Comparison of ENCODE assay signal across 8 cellular contexts in the genomic region with DNA sequence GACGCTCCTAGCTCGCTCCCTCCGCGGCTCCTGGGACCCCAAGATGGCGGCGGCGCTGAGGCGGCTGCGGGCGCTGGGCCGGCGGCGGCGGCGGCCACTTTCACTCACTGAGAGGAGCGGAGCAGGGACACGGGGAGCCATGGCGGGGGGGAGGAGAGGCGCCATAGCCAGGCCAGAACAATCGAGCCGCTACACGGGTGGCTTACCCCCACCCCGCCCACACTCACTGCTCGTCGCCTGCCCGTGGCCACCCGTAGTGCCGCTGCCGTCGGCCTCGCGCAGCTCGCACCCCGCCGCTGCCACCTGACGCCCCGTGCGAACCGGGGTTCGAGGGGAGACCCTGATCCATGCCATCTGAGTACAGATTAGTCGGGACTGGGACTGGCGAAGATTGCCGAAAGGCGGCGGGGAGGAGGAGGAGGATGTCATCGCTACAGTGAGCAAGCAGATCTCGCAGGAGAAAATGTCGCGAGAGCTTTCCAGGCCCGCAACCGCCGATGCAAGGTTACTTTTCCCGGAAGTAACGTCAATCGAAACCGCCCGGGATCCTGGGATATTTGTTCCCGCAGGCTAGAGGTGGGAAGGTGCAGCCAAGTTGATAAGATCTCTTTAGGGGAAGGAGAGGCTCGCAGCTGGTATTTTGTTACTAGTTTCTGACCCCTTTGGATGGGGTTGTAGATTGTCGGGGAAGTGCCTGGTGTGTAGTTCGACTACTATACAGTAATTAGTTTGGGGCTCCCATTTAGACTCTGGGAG. TPM values are rescaled to one million over a fixed set of nuclear protein-coding genes. Genes with fewer than 3 reads are reported as not detected.
DNase-seq lines count a peak whose midpoint lies in the region; ATAC-seq and TF ChIP-seq lines count a peak whose summit lies in the region.

A gene with protein sequence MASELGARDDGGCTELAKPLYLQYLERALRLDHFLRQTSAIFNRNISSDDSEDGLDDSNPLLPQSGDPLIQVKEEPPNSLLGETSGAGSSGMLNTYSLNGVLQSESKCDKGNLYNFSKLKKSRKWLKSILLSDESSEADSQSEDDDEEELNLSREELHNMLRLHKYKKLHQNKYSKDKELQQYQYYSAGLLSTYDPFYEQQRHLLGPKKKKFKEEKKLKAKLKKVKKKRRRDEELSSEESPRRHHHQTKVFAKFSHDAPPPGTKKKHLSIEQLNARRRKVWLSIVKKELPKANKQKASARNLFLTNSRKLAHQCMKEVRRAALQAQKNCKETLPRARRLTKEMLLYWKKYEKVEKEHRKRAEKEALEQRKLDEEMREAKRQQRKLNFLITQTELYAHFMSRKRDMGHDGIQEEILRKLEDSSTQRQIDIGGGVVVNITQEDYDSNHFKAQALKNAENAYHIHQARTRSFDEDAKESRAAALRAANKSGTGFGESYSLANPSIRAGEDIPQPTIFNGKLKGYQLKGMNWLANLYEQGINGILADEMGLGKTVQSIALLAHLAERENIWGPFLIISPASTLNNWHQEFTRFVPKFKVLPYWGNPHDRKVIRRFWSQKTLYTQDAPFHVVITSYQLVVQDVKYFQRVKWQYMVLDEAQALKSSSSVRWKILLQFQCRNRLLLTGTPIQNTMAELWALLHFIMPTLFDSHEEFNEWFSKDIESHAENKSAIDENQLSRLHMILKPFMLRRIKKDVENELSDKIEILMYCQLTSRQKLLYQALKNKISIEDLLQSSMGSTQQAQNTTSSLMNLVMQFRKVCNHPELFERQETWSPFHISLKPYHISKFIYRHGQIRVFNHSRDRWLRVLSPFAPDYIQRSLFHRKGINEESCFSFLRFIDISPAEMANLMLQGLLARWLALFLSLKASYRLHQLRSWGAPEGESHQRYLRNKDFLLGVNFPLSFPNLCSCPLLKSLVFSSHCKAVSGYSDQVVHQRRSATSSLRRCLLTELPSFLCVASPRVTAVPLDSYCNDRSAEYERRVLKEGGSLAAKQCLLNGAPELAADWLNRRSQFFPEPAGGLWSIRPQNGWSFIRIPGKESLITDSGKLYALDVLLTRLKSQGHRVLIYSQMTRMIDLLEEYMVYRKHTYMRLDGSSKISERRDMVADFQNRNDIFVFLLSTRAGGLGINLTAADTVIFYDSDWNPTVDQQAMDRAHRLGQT (N-terminal part only) (minus strand): TSS at position 165 of the 756 bp plus-strand sequence. CDS start 19,970 bp downstream, outside the sequence.

- TF ChIP-seq CTCF in choroid plexus epithelial cell (conservative IDR thresholded peaks at IDR 0.05; ENCODE audit: low read depth, low read length): no peak

- POLR2A ChIA-PET in activated CD4-positive, alpha-beta T cell treated with anti-CD3 and anti-CD28 coated beads for 36 hours (lab: Charles Lee): interaction anchor here (0.6 to 1.8 kb wide), 4 partner anchors 115 to 422 kb away, joined by 3 to 5 read pairs (median 4); partner anchors contain the start of genes CHP1, NUSAP1, OIP5 and RAD51

- TF ChIP-seq POLR2A in GM19193 (IDR thresholded peaks at IDR 0.05; ENCODE audit: extremely low read depth, insufficient read depth, insufficient read length): peak; percentile 64

- peak within 1 kb of the TSS; percentile 80 for H3K4me3 Mint-ChIP-seq in activated CD4-positive, alpha-beta T cell treated with anti-CD3 and anti-CD28 coated beads for 36 hours

- peak within 1 kb of the TSS; percentile 98 for H3K27ac Mint-ChIP-seq in activated CD4-positive, alpha-beta T cell treated with anti-CD3 and anti-CD28 coated beads for 36 hours

- H3K4me3 ChIP-seq in choroid plexus epithelial cell (ENCODE audit: low read depth, low read length): peak within 1 kb of the TSS; percentile 70

- ATAC-seq in HG03439 (IDR thresholded peaks at IDR 0.05; ENCODE audit: unreplicated experiment): peak; percentile 78
- peak; percentile 85 for ATAC-seq in activated CD4-positive, alpha-beta T cell treated with anti-CD3 and anti-CD28 coated beads for 36 hours

- H3K9me3 Mint-ChIP-seq in activated CD4-positive, alpha-beta T cell treated with anti-CD3 and anti-CD28 coated beads for 36 hours (ENCODE audit: low read depth): no peaks in the 10 kb centered on the region

- intact Hi-C loops in activated CD4-positive, alpha-beta T cell treated with anti-CD3 and anti-CD28 coated beads for 36 hours (cut with DNase I, micrococcal nuclease): loop anchor here (1.0 to 10.0 kb wide), 25 partner anchors 34 to 1461 kb away; partner anchors contain the start of genes DNAJC17 (in 2 of the 2), NUSAP1 (in 2 of the 2), OIP5 (in 2 of the 2) and ZFYVE19 (in 2 of the 2)

- peak; percentile 96 for DNase-seq in AG20443 (ENCODE audit: low spot score)
- DNase-seq in NCI-H524 (lab: John Stamatoyannopoulos, UW): peak; percentile 97 to 99
- peak; percentile 99 for DNase-seq in activated CD4-positive, alpha-beta T cell treated with anti-CD3 and anti-CD28 coated beads for 36 hours
- peak; percentile 99 for DNase-seq in choroid plexus epithelial cell (ENCODE audit: low read depth)
- peak; percentile 94 for DNase-seq in kidney glomerular epithelial cell (lab: John Stamatoyannopoulos, UW)
- DNase-seq in stimulated activated CD4-positive, alpha-beta T cell treated with anti-CD3 and anti-CD28 coated beads, Interleukin-1b, Interleukin-23, amount 100 ng/mL, for 1 hour (ENCODE audit: low read depth in 2 of 2): peak; percentile 82 to 87

- CTCF ChIA-PET in activated CD4-positive, alpha-beta T cell treated with anti-CD3 and anti-CD28 coated beads for 36 hours (lab: Charles Lee): interaction anchor here (0.5 to 1.1 kb wide), 5 partner anchors 58 to 484 kb away, joined by 3 to 4 read pairs (median 3); no protein-coding TSS in a partner anchor

- H3K4me1 Mint-ChIP-seq in activated CD4-positive, alpha-beta T cell treated with anti-CD3 and anti-CD28 coated beads for 36 hours: peaks cover 24% of the 10 kb centered on the region

- peaks cover 10% of the 10 kb centered on the region for H3K36me3 Mint-ChIP-seq in activated CD4-positive, alpha-beta T cell treated with anti-CD3 and anti-CD28 coated beads for 36 hours (ENCODE audit: low read depth)

- no peaks in the 10 kb centered on the region for H3K27me3 Mint-ChIP-seq in activated CD4-positive, alpha-beta T cell treated with anti-CD3 and anti-CD28 coated beads for 36 hours

RNA-seq across cellular contexts. Expression of the gene that starts here (rescaled TPM):
- total RNA-seq in activated CD4-positive, alpha-beta T cell treated with anti-CD3 and anti-CD28 coated beads for 36 hours: 10 to 100 TPM; 22.2 to 25.1 TPM

Comparison
In these comparisons a context has a peak if more than half of its experiments do, and no peak if none do; other contexts are left out.
1. Peak in every context shown above with its lines: DNase-seq, ATAC-seq and H3K4me3 ChIP-seq.